In genomic region chr2:196918927-196919326, GRCh38 we compare ENCODE assay signal across 29 cellular contexts.
"Had no signal": no experiment of that assay in that cellular context is flagged by ENCODE, and none has a peak within 500 bp of the region (broad histone marks: within the 10 kb centered on the region; RNA-seq: fewer than 3 reads in every experiment).

No MANE protein-coding gene starts in this region.

- H3K4me1 ChIP-seq: sigmoid colon, thyroid gland, upper lobe of left lung had no signal

- H3K27me3 Mint-ChIP-seq: activated B cell treated with CpG ODN at 0.5 μM for 24 hours; effector memory CD8-positive, alpha-beta T cell; naive B cell; progenitor cell of endocrine pancreas had no signal

- H3K36me3 ChIP-seq: ovary, thyroid gland had no signal

- H3K4me3 ChIP-seq: adrenal gland, body of pancreas, coronary artery, gastroesophageal sphincter, ovary, sigmoid colon, SK-N-MC, stomach, thyroid gland, upper lobe of left lung had no signal

- H3K4me3 Mint-ChIP-seq: activated B cell treated with CpG ODN at 0.5 μM for 24 hours; activated naive CD4-positive, alpha-beta T cell treated with anti-CD3 and anti-CD28 coated beads for 36 hours; effector memory CD8-positive, alpha-beta T cell; immature natural killer cell; mesothelial cell of epicardium; naive B cell; stimulated activated effector memory CD8-positive, alpha-beta T cell treated with anti-CD3 and anti-CD28 coated beads, Interleukin-12 subunit alpha, Interleukin-12 subunit beta, amount 100 ng/mL, for 72 hours had no signal

- H3K27me3 ChIP-seq: adrenal gland, body of pancreas, gastroesophageal sphincter, ovary, sigmoid colon, stomach, thyroid gland, upper lobe of left lung had no signal

- H3K9me3 ChIP-seq: adrenal gland, body of pancreas, gastroesophageal sphincter, ovary, sigmoid colon, stomach, thyroid gland, upper lobe of left lung had no signal

- ATAC-seq: body of pancreas; effector memory CD8-positive, alpha-beta T cell; gastroesophageal sphincter; left colon; stimulated activated effector memory CD8-positive, alpha-beta T cell treated with anti-CD3 and anti-CD28 coated beads, Interleukin-12 subunit alpha, Interleukin-12 subunit beta, amount 100 ng/mL, for 72 hours had no signal

- DNase-seq: activated B cell treated with CpG ODN at 0.5 μM for 24 hours; activated CD4-positive, alpha-beta T cell treated with anti-CD3 and anti-CD28 coated beads, Interleukin-2, amount 50 U/mL, for 1 hour; activated effector memory CD4-positive, alpha-beta T cell treated with anti-CD3 and anti-CD28 coated beads, Interleukin-2, amount 50 U/mL, for 16 hours; activated naive CD4-positive, alpha-beta T cell treated with anti-CD3 and anti-CD28 coated beads for 36 hours; adrenal gland; aorta; body of pancreas; effector memory CD8-positive, alpha-beta T cell; head of caudate nucleus; hypothalamus; immature natural killer cell; kidney; left colon; naive B cell; ovary; retina; SIG-M5; sigmoid colon; small intestine; stimulated activated CD4-positive, alpha-beta T cell treated with anti-CD3 and anti-CD28 coated beads, Interleukin-4, amount 100 ng/mL, for 24 hours; stomach; thyroid gland; upper lobe of left lung had no signal

- H3K36me3 Mint-ChIP-seq: naive B cell had no signal

- H3K9me3 Mint-ChIP-seq: effector memory CD8-positive, alpha-beta T cell; immature natural killer cell; naive B cell; stimulated activated effector memory CD8-positive, alpha-beta T cell treated with anti-CD3 and anti-CD28 coated beads, Interleukin-12 subunit alpha, Interleukin-12 subunit beta, amount 100 ng/mL, for 72 hours had no signal

- H3K27ac Mint-ChIP-seq: activated B cell treated with CpG ODN at 0.5 μM for 24 hours; activated naive CD4-positive, alpha-beta T cell treated with anti-CD3 and anti-CD28 coated beads for 36 hours; effector memory CD8-positive, alpha-beta T cell; immature natural killer cell; mesothelial cell of epicardium; naive B cell; progenitor cell of endocrine pancreas; stimulated activated effector memory CD8-positive, alpha-beta T cell treated with anti-CD3 and anti-CD28 coated beads, Interleukin-12 subunit alpha, Interleukin-12 subunit beta, amount 100 ng/mL, for 72 hours had no signal
